In genomic region chr3:183287301-183287971, GRCh38 we compare ENCODE assay signal across 10 cellular contexts. TPM values are rescaled to one million over a fixed set of nuclear protein-coding genes. Genes with fewer than 3 reads are reported as not detected.
DNase-seq lines count a peak whose midpoint lies in the region; ATAC-seq and TF ChIP-seq lines count a peak whose summit lies in the region.
"Had no signal": no experiment of that assay in that cellular context is flagged by ENCODE, and none has a peak within 500 bp of the region (broad histone marks: within the 10 kb centered on the region; RNA-seq: fewer than 3 reads in every experiment).

No MANE protein-coding gene starts in this region.

- peak overlapping the region; percentile 34 to 96 (median 87) for H3K27ac Mint-ChIP-seq in CD4-positive, CD25-positive, alpha-beta regulatory T cell
- peak overlapping the region in 4 of 6 donors; percentile 12 to 82 (median 51) for H3K27ac Mint-ChIP-seq in naive B cell

- no peaks in the 10 kb centered on the region for H3K27me3 Mint-ChIP-seq in CD4-positive, CD25-positive, alpha-beta regulatory T cell
- H3K27me3 Mint-ChIP-seq in naive B cell, result peaks cover 10 to 14% (median 11%) of the 10 kb centered on the region in 3 donors

- no peaks in the 10 kb centered on the region for H3K9me3 Mint-ChIP-seq in CD4-positive, CD25-positive, alpha-beta regulatory T cell
- H3K9me3 Mint-ChIP-seq in naive B cell, result no peaks in the 10 kb centered on the region

- no peak overlapping the region for H3K4me3 ChIP-seq in CD4-positive, CD25-positive, alpha-beta regulatory T cell (ENCODE audit: low read depth, low read length)
- peak overlapping the region in 1 of 2 donors; percentile 51 for H3K4me3 ChIP-seq in cardiac fibroblast (replicated peaks in 1 of 2; ENCODE audit: low read depth in 2 of 2, low read length in 2 of 2)

- H3K27ac ChIP-seq in CD4-positive, CD25-positive, alpha-beta regulatory T cell (ENCODE audit: insufficient read depth, low read length, poor library complexity, severe bottlenecking), result peak overlapping the region; percentile 90

- peaks cover 9% of the 10 kb centered on the region for H3K4me1 ChIP-seq in CD4-positive, CD25-positive, alpha-beta regulatory T cell (ENCODE audit: control insufficient read depth, insufficient read depth, low read length, poor library complexity, severe bottlenecking)

- DNase-seq in CD4-positive, CD25-positive, alpha-beta regulatory T cell, result no peak
- DNase-seq in NCI-H460 (ENCODE audit: extremely low read depth, low read depth) (peak; percentile 56), cardiac fibroblast (ENCODE audit: low read depth in 2 of 2) (peak; percentile 97 to 99), naive B cell (no peak), NCI-H524 treated with DMSO at 0.1 percent for 48 hours (lab: John Stamatoyannopoulos, UW) (no peak), Ammon's horn (ENCODE audit: low spot score) (no peak), NCI-H1048 (lab: John Stamatoyannopoulos, UW) (no peak)
- DNase-seq: islet precursor cell, NCI-H345 had no signal

- peaks cover 5% of the 10 kb centered on the region for H3K36me3 ChIP-seq in CD4-positive, CD25-positive, alpha-beta regulatory T cell (ENCODE audit: control insufficient read depth, insufficient read depth, low read length)

- H3K27me3 ChIP-seq in CD4-positive, CD25-positive, alpha-beta regulatory T cell (ENCODE audit: control insufficient read depth, insufficient read depth, low read length), result no peaks in the 10 kb centered on the region

- no peak for ATAC-seq in CD4-positive, CD25-positive, alpha-beta regulatory T cell (ENCODE audit: low read depth in 2 of 2)
- ATAC-seq in naive B cell (ENCODE audit: low read depth in 2 of 2), result no peak
- ATAC-seq in HG03175 (IDR thresholded peaks at IDR 0.05; ENCODE audit: unreplicated experiment), result no peak

- no peak overlapping the region for H3K4me3 Mint-ChIP-seq in CD4-positive, CD25-positive, alpha-beta regulatory T cell
- no peak overlapping the region for H3K4me3 Mint-ChIP-seq in naive B cell

- H3K4me1 Mint-ChIP-seq in CD4-positive, CD25-positive, alpha-beta regulatory T cell, result peaks cover 14 to 31% (median 24%) of the 10 kb centered on the region in 4 donors
- peaks cover 8 to 19% (median 12%) of the 10 kb centered on the region in 3 donors for H3K4me1 Mint-ChIP-seq in naive B cell

- peaks cover 5% of the 10 kb centered on the region for H3K36me3 Mint-ChIP-seq in CD4-positive, CD25-positive, alpha-beta regulatory T cell
- no peaks in the 10 kb centered on the region for H3K36me3 Mint-ChIP-seq in naive B cell

- TF ChIP-seq CTCF in cardiac fibroblast (IDR thresholded peaks at IDR 0.05; ENCODE audit: low read depth, low read length), result no peak

- no peaks in the 10 kb centered on the region for H3K9me3 ChIP-seq in CD4-positive, CD25-positive, alpha-beta regulatory T cell (ENCODE audit: control insufficient read depth in 2 of 2, low read length in 2 of 2)

RNA-seq across cellular contexts. Expression of gene B3GNT5, which starts 34.4 kb away (rescaled TPM):
- 2.2 TPM for total RNA-seq in CD4-positive, CD25-positive, alpha-beta regulatory T cell
- polyA plus RNA-seq in CD4-positive, CD25-positive, alpha-beta regulatory T cell, result under 1 TPM; 0.23 to 0.47 (median 0.34) TPM
- total RNA-seq in NCI-H460 (2014; rRNA removed; shearing (Covaris generic)), result 8.2 and 9.7 TPM in 2 replicates
- 7.4 and 12.0 TPM in 2 replicates for polyA plus RNA-seq in NCI-H460 (2014; cell fraction: nucleus; rRNA removed)
- polyA plus RNA-seq in naive B cell (ENCODE audit: low read depth in 6 of 6), result under 1 TPM in 2 of 6 donors, not detected in 4; 0.17 to 0.41 TPM

Comparison
In these comparisons a context has a peak if more than half of its experiments do, and no peak if none do; other contexts are left out.
1. DNase-seq: peak in NCI-H460 (single experiment) and cardiac fibroblast (2 of 2); none in CD4-positive, CD25-positive, alpha-beta regulatory T cell (0 of 3), naive B cell (single experiment), NCI-H524 treated with DMSO at 0.1 percent for 48 hours (single experiment), Ammon's horn (single experiment) and NCI-H1048 (single experiment).